Comparison of ENCODE assay signal across 8 cellular contexts in the genomic region with DNA sequence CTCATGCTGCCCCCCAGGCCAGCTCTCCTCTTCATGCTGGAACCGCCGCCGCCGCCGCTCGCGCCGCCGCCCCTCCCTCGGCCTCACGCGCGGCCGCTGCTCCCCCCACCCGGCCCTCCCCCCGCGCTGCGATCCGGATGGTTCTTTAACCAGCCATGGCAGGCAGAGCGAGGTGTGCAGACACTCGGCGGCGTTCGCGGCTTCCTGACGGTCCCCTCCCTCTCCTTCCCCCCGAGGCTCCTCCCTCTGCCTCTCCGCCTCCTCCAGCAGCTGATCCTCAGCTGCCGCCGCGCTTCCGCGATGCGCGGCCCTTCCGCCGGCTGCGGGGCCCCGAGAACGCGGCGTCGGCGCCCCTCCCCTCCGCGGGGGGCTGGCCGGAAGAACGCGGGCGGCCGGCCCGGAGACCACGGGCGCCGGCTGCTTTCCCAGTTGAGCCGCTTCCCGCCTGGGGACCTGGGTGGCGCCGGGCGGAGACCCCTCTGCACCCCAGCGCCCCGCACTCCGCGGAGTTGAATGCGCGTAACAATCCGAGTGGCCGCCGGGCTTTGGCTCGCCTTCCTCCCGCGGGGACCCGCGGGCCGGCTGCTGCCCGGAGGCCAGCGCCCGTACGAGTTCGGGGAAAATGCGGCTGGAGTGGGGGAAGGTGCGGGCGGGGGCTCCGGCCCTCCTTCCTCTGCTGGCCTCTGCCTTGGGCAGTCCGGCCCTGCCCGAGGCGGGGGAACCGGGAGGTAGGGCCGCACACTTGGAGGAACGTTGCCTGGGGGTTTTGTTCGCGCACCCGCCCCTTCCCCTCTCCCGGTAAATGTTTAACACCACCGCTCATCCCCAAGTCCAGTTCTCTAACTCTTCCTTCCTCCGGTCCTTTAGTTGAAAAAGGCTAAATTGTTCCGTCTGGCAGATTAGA. TPM values are rescaled to one million over a fixed set of nuclear protein-coding genes. Genes with fewer than 3 reads are reported as not detected.
DNase-seq lines count a peak whose midpoint lies in the region; ATAC-seq and TF ChIP-seq lines count a peak whose summit lies in the region.

A gene with protein sequence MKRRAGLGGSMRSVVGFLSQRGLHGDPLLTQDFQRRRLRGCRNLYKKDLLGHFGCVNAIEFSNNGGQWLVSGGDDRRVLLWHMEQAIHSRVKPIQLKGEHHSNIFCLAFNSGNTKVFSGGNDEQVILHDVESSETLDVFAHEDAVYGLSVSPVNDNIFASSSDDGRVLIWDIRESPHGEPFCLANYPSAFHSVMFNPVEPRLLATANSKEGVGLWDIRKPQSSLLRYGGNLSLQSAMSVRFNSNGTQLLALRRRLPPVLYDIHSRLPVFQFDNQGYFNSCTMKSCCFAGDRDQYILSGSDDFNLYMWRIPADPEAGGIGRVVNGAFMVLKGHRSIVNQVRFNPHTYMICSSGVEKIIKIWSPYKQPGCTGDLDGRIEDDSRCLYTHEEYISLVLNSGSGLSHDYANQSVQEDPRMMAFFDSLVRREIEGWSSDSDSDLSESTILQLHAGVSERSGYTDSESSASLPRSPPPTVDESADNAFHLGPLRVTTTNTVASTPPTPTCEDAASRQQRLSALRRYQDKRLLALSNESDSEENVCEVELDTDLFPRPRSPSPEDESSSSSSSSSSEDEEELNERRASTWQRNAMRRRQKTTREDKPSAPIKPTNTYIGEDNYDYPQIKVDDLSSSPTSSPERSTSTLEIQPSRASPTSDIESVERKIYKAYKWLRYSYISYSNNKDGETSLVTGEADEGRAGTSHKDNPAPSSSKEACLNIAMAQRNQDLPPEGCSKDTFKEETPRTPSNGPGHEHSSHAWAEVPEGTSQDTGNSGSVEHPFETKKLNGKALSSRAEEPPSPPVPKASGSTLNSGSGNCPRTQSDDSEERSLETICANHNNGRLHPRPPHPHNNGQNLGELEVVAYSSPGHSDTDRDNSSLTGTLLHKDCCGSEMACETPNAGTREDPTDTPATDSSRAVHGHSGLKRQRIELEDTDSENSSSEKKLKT (minus strand): TSS at position 176 of the 904 bp plus-strand sequence. CDS start 141 bp downstream, at position 35.

- H3K4me2 ChIP-seq in Loucy (ENCODE audit: low read depth, low read length, poor library complexity, severe bottlenecking): peak within 1 kb of the TSS; percentile 95

- peaks cover 30% of the 10 kb centered on the region for H3K4me1 ChIP-seq in Loucy (ENCODE audit: insufficient read depth, low read length, poor library complexity, severe bottlenecking)
- H3K4me1 ChIP-seq in RWPE2 (ENCODE audit: insufficient read depth, poor library complexity, severe bottlenecking): peaks cover 14% of the 10 kb centered on the region

- TF ChIP-seq CTCF in Loucy (conservative IDR thresholded peaks at IDR 0.05; ENCODE audit: low read length) (no peak), RWPE2 (IDR thresholded peaks at IDR 0.05; ENCODE audit: poor library complexity, severe bottlenecking) (no peak), fibroblast of mammary gland (conservative IDR thresholded peaks at IDR 0.05; ENCODE audit: control insufficient read depth, insufficient read depth, low read depth, low read length) (no peak), natural killer cell (IDR thresholded peaks at IDR 0.05) (no peak)

- no peaks in the 10 kb centered on the region for H3K9me3 ChIP-seq in Loucy (ENCODE audit: insufficient read depth, low read depth, low read length)
- H3K9me3 ChIP-seq in RWPE2 (ENCODE audit: severe bottlenecking): no peaks in the 10 kb centered on the region

- H3K27ac ChIP-seq in RWPE2 (ENCODE audit: poor library complexity, severe bottlenecking): peak within 1 kb of the TSS; percentile 68

- H3K36me3 ChIP-seq in Loucy (ENCODE audit: insufficient read depth, low read length) (peaks cover 7% of the 10 kb centered on the region; the same call in 1 of the 2 replicates), RWPE2 (ENCODE audit: low read depth) (peaks cover 18% of the 10 kb centered on the region)

- peak within 1 kb of the TSS; percentile 94 for H3K9ac ChIP-seq in Loucy (ENCODE audit: low read depth, low read length, poor library complexity, severe bottlenecking)

- H3K4me1 Mint-ChIP-seq in activated T-helper 2 cell treated with anti-CD3 and anti-CD28 coated beads, Interferon-gamma antibody, Interleukin-2, Interleukin-4, amounts not matched to agents 10 μg/mL and 5 μg/mL and 100 μg/mL, durations not matched to agents 14 hours and 24 hours and 36 hours (ENCODE audit: low read depth): peaks cover 28% of the 10 kb centered on the region
- peaks cover 36 to 37% of the 10 kb centered on the region in 2 donors for H3K4me1 Mint-ChIP-seq in natural killer cell

- peaks cover 6% of the 10 kb centered on the region for H3K27me3 ChIP-seq in Loucy (ENCODE audit: insufficient read depth, low read length, poor library complexity, severe bottlenecking)
- H3K27me3 ChIP-seq in RWPE2 (ENCODE audit: insufficient read depth, poor library complexity, severe bottlenecking): no peaks in the 10 kb centered on the region

- ATAC-seq in RWPE2 (ENCODE audit: low read depth) (peak; percentile 86), natural killer cell (peak; percentile 89 to 97 (median 92))

- H3K27me3 Mint-ChIP-seq in activated T-helper 2 cell treated with anti-CD3 and anti-CD28 coated beads, Interferon-gamma antibody, Interleukin-2, Interleukin-4, amounts not matched to agents 10 μg/mL and 5 μg/mL and 100 μg/mL, durations not matched to agents 14 hours and 24 hours and 36 hours (ENCODE audit: low read depth): peaks cover 35% of the 10 kb centered on the region
- no peaks in the 10 kb centered on the region for H3K27me3 Mint-ChIP-seq in natural killer cell (ENCODE audit: low read depth in 2 of 2)

- peak; percentile 98 for DNase-seq in Daoy (ENCODE audit: low read depth)
- DNase-seq in GOT3 (lab: John Stamatoyannopoulos, UW): peak; percentile 36
- DNase-seq in RWPE2 (ENCODE audit: low spot score): peak; percentile 97
- DNase-seq in activated T-helper 2 cell treated with anti-CD3 and anti-CD28 coated beads, Interferon-gamma antibody, Interleukin-2, Interleukin-4, amounts not matched to agents 10 μg/mL and 5 μg/mL and 100 μg/mL, durations not matched to agents 14 hours and 24 hours and 36 hours (ENCODE audit: low spot score): peak; percentile 93
- DNase-seq in fibroblast of mammary gland (ENCODE audit: low read depth): peak; percentile 90
- peak; percentile 87 for DNase-seq in natural killer cell
- peak; percentile 82 to 91 (median 90) for DNase-seq in stimulated activated naive CD4-positive, alpha-beta T cell (lab: John Stamatoyannopoulos, UW)

- H3K79me2 ChIP-seq in Loucy (ENCODE audit: insufficient read depth, low read length): peaks cover 43% of the 10 kb centered on the region

- H2AFZ ChIP-seq in Loucy (ENCODE audit: low read length): peak within 1 kb of the TSS; percentile 83

- H3K4me3 Mint-ChIP-seq in activated T-helper 2 cell treated with anti-CD3 and anti-CD28 coated beads, Interferon-gamma antibody, Interleukin-2, Interleukin-4, amounts not matched to agents 10 μg/mL and 5 μg/mL and 100 μg/mL, durations not matched to agents 14 hours and 24 hours and 36 hours (ENCODE audit: low read depth): peak within 1 kb of the TSS; percentile 91
- H3K4me3 Mint-ChIP-seq in natural killer cell: peak within 1 kb of the TSS; percentile 95

- H3K4me3 ChIP-seq in Loucy (ENCODE audit: low read length, poor library complexity, severe bottlenecking) (peak within 1 kb of the TSS; percentile 92), RWPE2 (ENCODE audit: severe bottlenecking) (peak within 1 kb of the TSS; percentile 79), fibroblast of mammary gland (ENCODE audit: control insufficient read depth, low read depth, low read length) (peak within 1 kb of the TSS; percentile 71)

- H3K9me2 ChIP-seq in Loucy (replicated peaks; ENCODE audit: low read depth, low read length): no peaks in the 10 kb centered on the region

- no peaks in the 10 kb centered on the region for H3K9me3 Mint-ChIP-seq in activated T-helper 2 cell treated with anti-CD3 and anti-CD28 coated beads, Interferon-gamma antibody, Interleukin-2, Interleukin-4, amounts not matched to agents 10 μg/mL and 5 μg/mL and 100 μg/mL, durations not matched to agents 14 hours and 24 hours and 36 hours
- no peaks in the 10 kb centered on the region for H3K9me3 Mint-ChIP-seq in natural killer cell

- peaks cover 17% of the 10 kb centered on the region for H3K36me3 Mint-ChIP-seq in activated T-helper 2 cell treated with anti-CD3 and anti-CD28 coated beads, Interferon-gamma antibody, Interleukin-2, Interleukin-4, amounts not matched to agents 10 μg/mL and 5 μg/mL and 100 μg/mL, durations not matched to agents 14 hours and 24 hours and 36 hours (ENCODE audit: low read depth)
- H3K36me3 Mint-ChIP-seq in natural killer cell: no peaks in the 10 kb centered on the region

- H3F3A ChIP-seq in Loucy (ENCODE audit: low read depth): no peaks in the 10 kb centered on the region

- H4K20me1 ChIP-seq in Loucy (ENCODE audit: insufficient read depth, low read length, poor library complexity, severe bottlenecking): peaks cover 29% of the 10 kb centered on the region

- peak within 1 kb of the TSS; percentile 92 for H3K27ac Mint-ChIP-seq in activated T-helper 2 cell treated with anti-CD3 and anti-CD28 coated beads, Interferon-gamma antibody, Interleukin-2, Interleukin-4, amounts not matched to agents 10 μg/mL and 5 μg/mL and 100 μg/mL, durations not matched to agents 14 hours and 24 hours and 36 hours
- peak within 1 kb of the TSS; percentile 86 to 94 for H3K27ac Mint-ChIP-seq in natural killer cell

- intact Hi-C loops in activated T-helper 2 cell treated with anti-CD3 and anti-CD28 coated beads, Interferon-gamma antibody, Interleukin-2, Interleukin-4, amounts not matched to agents 10 μg/mL and 5 μg/mL and 100 μg/mL, durations not matched to agents 14 hours and 24 hours and 36 hours (cut with micrococcal nuclease): loop anchor here (1.0 to 5.0 kb wide), 2 partner anchors 245 to 614 kb away; a partner anchor contains a TSS
- intact Hi-C loops in natural killer cell (cut with micrococcal nuclease): loop anchor here (2.0 to 5.0 kb wide), 4 partner anchors 20 to 1754 kb away; a partner anchor contains a TSS

RNA-seq across cellular contexts. Expression of the gene that starts here (rescaled TPM):
- total RNA-seq in Daoy (2014; rRNA removed; shearing (Covaris generic)): 7.8 and 9.7 TPM in 2 replicates
- total RNA-seq in activated T-helper 2 cell treated with anti-CD3 and anti-CD28 coated beads, Interferon-gamma antibody, Interleukin-2, Interleukin-4, amounts not matched to agents 10 μg/mL and 5 μg/mL and 100 μg/mL, durations not matched to agents 14 hours and 24 hours and 36 hours: 30.4 and 30.7 TPM in 2 replicates
- 100 to 1,000 TPM in 1 of 3 donors, 10 to 100 TPM in 2; 92.0 to 112 (median 99.2) TPM for total RNA-seq in natural killer cell

Comparison
In these comparisons a context has a peak if more than half of its experiments do, and no peak if none do; other contexts are left out.
1. Peak in every context shown above with its lines: DNase-seq, ATAC-seq, H3K4me3 ChIP-seq and H3K27ac ChIP-seq.
2. DNase-seq: peak in every context shown above with its lines; median percentile 98 in Daoy; 97 in RWPE2; 93 in activated T-helper 2 cell treated with anti-CD3 and anti-CD28 coated beads, Interferon-gamma antibody, Interleukin-2, Interleukin-4, amounts not matched to agents 10 μg/mL and 5 μg/mL and 100 μg/mL, durations not matched to agents 14 hours and 24 hours and 36 hours; 90 in fibroblast of mammary gland; 90 in stimulated activated naive CD4-positive, alpha-beta T cell; 87 in natural killer cell; 36 in GOT3.